In genomic region chr5:14714706-14715105, GRCh38 we compare ENCODE assay signal across 10 cellular contexts. TPM values are rescaled to one million over a fixed set of nuclear protein-coding genes. Genes with fewer than 3 reads are reported as not detected.
DNase-seq lines count a peak whose midpoint lies in the region; ATAC-seq and TF ChIP-seq lines count a peak whose summit lies in the region.
"Had no signal": no experiment of that assay in that cellular context is flagged by ENCODE, and none has a peak within 500 bp of the region (broad histone marks: within the 10 kb centered on the region; RNA-seq: fewer than 3 reads in every experiment).

No MANE protein-coding gene starts in this region.

- CTCF ChIA-PET in SK-N-SH (lab: Yijun Ruan, JAX) = interaction anchor here (3.5 kb wide), 1 partner anchor 12 kb away, joined by 14 read pairs; no protein-coding TSS in a partner anchor

- H3K4me2 ChIP-seq in SK-N-SH = no peak overlapping the region

- ATAC-seq in left colon (peak; percentile 60), HG03039 (IDR thresholded peaks at IDR 0.05; ENCODE audit: unreplicated experiment) (no peak), GM21529 (IDR thresholded peaks at IDR 0.05; ENCODE audit: unreplicated experiment) (no peak), HG02623 (IDR thresholded peaks at IDR 0.05; ENCODE audit: unreplicated experiment) (no peak)

- no peaks in the 10 kb centered on the region for H3K79me2 ChIP-seq in SK-N-SH (ENCODE audit: insufficient read depth)

- H4K20me1 ChIP-seq in SK-N-SH (ENCODE audit: insufficient read depth) = no peaks in the 10 kb centered on the region

- WGBS in SK-N-SH (ENCODE audit: low lambda C conversion rate) = 95% methylated on average over 6 of the region's 6 CpGs

- no peak overlapping the region for H3K9ac ChIP-seq in SK-N-SH

- intact Hi-C loops in left colon (cut with DNase I, micrococcal nuclease) = no loop called here

- H3K27ac ChIP-seq in SK-N-SH (ENCODE audit: low read depth in 2 of 2, low read length in 1 of 2) = no peak overlapping the region; a peak in 1 of 4 replicates
- H3K27ac ChIP-seq: cardiac muscle cell, testis had no signal

- no peak overlapping the region for H2AFZ ChIP-seq in SK-N-SH (ENCODE audit: low read depth)

- H3K36me3 ChIP-seq in SK-N-SH (replicated peaks in 1 of 2; ENCODE audit: control insufficient read depth in 1 of 2, insufficient read depth in 2 of 2, low read length in 1 of 2) = peaks cover 27 to 37% of the 10 kb centered on the region in 2 experiments

- no peak for TF ChIP-seq EP300 in SK-N-SH (IDR thresholded peaks at IDR 0.05; ENCODE audit: borderline replicate concordance in 1 of 2, low read depth in 1 of 2, low read length in 1 of 2)

- no peaks in the 10 kb centered on the region for H3K9me3 ChIP-seq in SK-N-SH
- H3K9me3 ChIP-seq: testis had no signal

- no peak overlapping the region for H3K4me3 ChIP-seq in SK-N-SH (ENCODE audit: low read depth in 2 of 2, low read length in 1 of 2)
- H3K4me3 ChIP-seq: cardiac muscle cell, testis had no signal

- TF ChIP-seq CTCF in SK-N-SH (IDR thresholded peaks at IDR 0.05) = no peak

- POLR2A ChIA-PET in SK-N-SH (lab: Yijun Ruan, JAX) = no interaction called here

- peaks cover 0 to 8% of the 10 kb centered on the region in 2 experiments; a peak in 1 of 4 replicates for H3K4me1 ChIP-seq in SK-N-SH (ENCODE audit: control insufficient read depth in 1 of 2, insufficient read depth in 2 of 2, low read depth in 1 of 2, low read length in 1 of 2)
- H3K4me1 ChIP-seq: testis had no signal

- TF ChIP-seq RAD21 in SK-N-SH (IDR thresholded peaks at IDR 0.05; ENCODE audit: low read length) = no peak

- no peaks in the 10 kb centered on the region for H3F3A ChIP-seq in SK-N-SH (replicated peaks; ENCODE audit: insufficient read depth)

- DNase-seq in DMS53 (lab: John Stamatoyannopoulos, UW) (peak; percentile 95), M059J (ENCODE audit: low read depth) (peak; percentile 43), SK-N-SH (no peak), left colon (no peak)
- DNase-seq: activated T-cell treated with anti-CD3 and anti-CD28 coated beads for 4 hours, testis had no signal

- no peaks in the 10 kb centered on the region for H3K9me2 ChIP-seq in SK-N-SH

- H3K27me3 ChIP-seq in SK-N-SH (ENCODE audit: insufficient read depth) = no peaks in the 10 kb centered on the region
- H3K27me3 ChIP-seq: cardiac muscle cell, testis had no signal

TF ChIP-seq in SK-N-SH, 30 proteins besides CTCF, POLR2A, EP300 and RAD21:
- peak; percentile 37; the same call in 1 of the 2 replicates for TF ChIP-seq NFIC (IDR thresholded peaks at IDR 0.05; ENCODE audit: borderline replicate concordance)
- no peak for TF ChIP-seq RXRA (IDR thresholded peaks at IDR 0.05; ENCODE audit: borderline replicate concordance, low read depth)
- peak; percentile 16; the same call in 1 of the 2 replicates for TF ChIP-seq TCF12 (IDR thresholded peaks at IDR 0.05)
- TF ChIP-seq PBX3 (IDR thresholded peaks at IDR 0.05) = peak; percentile 51

RNA-seq across cellular contexts. Expression of gene OTULIN, which starts 50.2 kb away (rescaled TPM):
- 29.3 and 58.9 TPM in 2 replicates for total RNA-seq in M059J (2014; rRNA removed; shearing (Covaris generic))
- polyA plus RNA-seq in SK-N-SH (2012; rRNA removed) = 6.6 and 10.4 TPM in 2 replicates
- 5.0 and 6.9 TPM in 2 replicates for polyA plus RNA-seq in SK-N-SH (2012; cell fraction: cytosol; rRNA removed)
- 6.5 and 8.6 TPM in 2 replicates for polyA plus RNA-seq in SK-N-SH (2012; cell fraction: nucleus; rRNA removed)
- 10 to 100 TPM; 24.1 TPM for total RNA-seq in left colon

Comparison
In these comparisons a context has a peak if more than half of its experiments do, and no peak if none do; other contexts are left out.
1. DNase-seq: peak in DMS53 (single experiment) and M059J (single experiment); none in SK-N-SH (single experiment) and left colon (0 of 2).